Comparison of ENCODE assay signal across 1 cellular context in genomic region chr7:94045566-94045965, GRCh38.
TF ChIP-seq lines count a peak whose summit lies in the region.

No MANE protein-coding gene starts in this region.

TF ChIP-seq in A549, 52 proteins besides CTCF, POLR2A, EP300 and RAD21 (continued from another document):
- TF ChIP-seq PBX3 (IDR thresholded peaks at IDR 0.05) (no peak), ESRRA (IDR thresholded peaks at IDR 0.05; ENCODE audit: borderline replicate concordance, low read length) (no peak), BHLHE40 (IDR thresholded peaks at IDR 0.05; ENCODE audit: low read depth, low read length) (no peak), CBX8 (IDR thresholded peaks at IDR 0.05) (no peak), MAFK (IDR thresholded peaks at IDR 0.05; ENCODE audit: partially characterized antibody) (no peak), MAX (IDR thresholded peaks at IDR 0.05) (no peak)
TF ChIP-seq in A549: peak in this region for 0.
